8 cellular contexts compared by ENCODE assay signal in the genomic region with DNA sequence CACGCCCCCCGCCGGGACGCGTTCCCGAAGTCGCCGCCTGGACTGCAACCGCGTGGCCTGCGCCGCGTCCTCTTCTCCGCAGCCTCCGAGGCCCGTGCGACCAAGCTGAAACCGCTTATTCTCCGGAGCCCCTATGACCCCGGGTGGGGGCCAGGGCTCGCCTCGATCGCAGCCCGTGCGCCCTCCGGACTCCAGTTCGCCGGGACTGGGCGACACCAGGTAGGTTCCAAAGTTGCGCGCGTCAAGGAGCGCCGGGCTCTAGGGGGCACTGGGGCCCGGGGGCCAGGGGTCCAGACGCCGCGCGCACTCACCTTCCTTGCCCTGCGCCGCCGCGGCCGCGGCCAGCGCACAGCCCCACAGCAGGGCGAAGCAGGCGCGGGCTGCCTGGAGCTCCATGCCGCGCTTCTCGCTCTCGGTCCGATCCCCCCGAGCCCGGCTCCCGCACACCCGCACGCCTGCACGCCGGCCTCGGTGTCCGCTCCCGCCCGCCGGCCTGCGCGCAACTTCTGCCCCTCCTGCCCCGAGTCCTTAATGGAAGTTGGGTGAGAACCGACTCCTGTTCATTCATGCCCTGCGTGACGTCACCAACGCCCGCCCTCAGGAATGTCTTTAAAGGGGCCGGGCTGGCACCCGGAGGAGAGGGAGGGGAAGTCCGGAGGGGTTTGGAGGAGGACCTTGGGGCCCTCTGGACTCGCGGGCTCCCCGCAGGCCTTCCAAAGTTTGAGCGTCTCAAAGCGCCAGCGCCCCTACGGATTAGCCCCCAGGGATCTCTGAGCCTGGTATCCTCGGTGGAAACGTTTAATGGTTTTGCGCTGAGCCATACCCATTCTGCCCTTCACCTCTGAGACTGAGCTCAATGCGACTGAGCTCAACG. TPM values are rescaled to one million over a fixed set of nuclear protein-coding genes. Genes with fewer than 3 reads are reported as not detected.
DNase-seq lines count a peak whose midpoint lies in the region; ATAC-seq and TF ChIP-seq lines count a peak whose summit lies in the region.

A gene (minus strand): TSS at position 533 of the 874 bp plus-strand sequence. CDS start 137 bp downstream, at position 396.

- peak within 1 kb of the TSS; percentile 88 to 89 for H3K18ac ChIP-seq in mesenchymal stem cell (ENCODE audit: low read depth in 1 of 2, low read length in 2 of 2)

- ATAC-seq in T-helper 17 cell (no peak), GM18517 (IDR thresholded peaks at IDR 0.05; ENCODE audit: unreplicated experiment) (no peak), HG03045 (IDR thresholded peaks at IDR 0.05; ENCODE audit: unreplicated experiment) (no peak)

- peaks cover 39% of the 10 kb centered on the region for H3K4me1 Mint-ChIP-seq in T-helper 17 cell

- H3K27me3 ChIP-seq in mesenchymal stem cell (ENCODE audit: control insufficient read depth in 1 of 2, insufficient read depth in 1 of 2, low read length in 2 of 2) (no peaks in the 10 kb centered on the region), tibial artery (no peaks in the 10 kb centered on the region)

- H3K9me3 ChIP-seq in T-helper 17 cell (ENCODE audit: control insufficient read depth, low read length, poor library complexity, severe bottlenecking) = no peaks in the 10 kb centered on the region
- H3K9me3 ChIP-seq in mesenchymal stem cell (ENCODE audit: control insufficient read depth, low read length) = no peaks in the 10 kb centered on the region
- no peaks in the 10 kb centered on the region for H3K9me3 ChIP-seq in tibial artery

- H2AK5ac ChIP-seq in mesenchymal stem cell (ENCODE audit: low read length, severe bottlenecking) = peak within 1 kb of the TSS; percentile 84

- DNase-seq in ACHN (peak; percentile 93), GOT3 (lab: John Stamatoyannopoulos, UW) (peak; percentile 30), T-helper 17 cell (no peak), epithelial cell of prostate (ENCODE audit: low read depth, low spot score) (peak; percentile 64), mesenchymal stem cell (peak; percentile 95), tibial artery (peak; percentile 90)

- peak within 1 kb of the TSS; percentile 29 for H3K27ac Mint-ChIP-seq in T-helper 17 cell

- peak within 1 kb of the TSS; percentile 82 for H3K4me3 Mint-ChIP-seq in T-helper 17 cell

- no peak within 1 kb of the TSS for H2AFZ ChIP-seq in mesenchymal stem cell (ENCODE audit: low read depth, low read length)

- H2BK15ac ChIP-seq in mesenchymal stem cell (ENCODE audit: low read depth, poor library complexity, severe bottlenecking) = peak within 1 kb of the TSS; percentile 91

- H3K4me2 ChIP-seq in mesenchymal stem cell (ENCODE audit: low read length, poor library complexity, severe bottlenecking) = peak within 1 kb of the TSS; percentile 57

- intact Hi-C loops in tibial artery (cut with DNase I; ENCODE audit: low total_unique reads) = no loop called here

- peak within 1 kb of the TSS; percentile 84 for H3K9ac ChIP-seq in mesenchymal stem cell (ENCODE audit: low read length)

- in situ Hi-C loops in ACHN (cut with HindIII; ENCODE audit: low pct_ligation_motif_present, low pct_unique_long_range_greater_than_20kb, low sequenced_read_pairs) = no loop called here

- peak within 1 kb of the TSS; percentile 92 to 93 for H2BK12ac ChIP-seq in mesenchymal stem cell (ENCODE audit: low read length in 2 of 2)

- peak within 1 kb of the TSS; percentile 93 for H2BK120ac ChIP-seq in mesenchymal stem cell (ENCODE audit: low read depth, low read length)

- peak within 1 kb of the TSS; percentile 67 to 83 for H3K4ac ChIP-seq in mesenchymal stem cell (ENCODE audit: low read depth in 1 of 2, low read length in 2 of 2)

- peaks cover 0 to 20% of the 10 kb centered on the region in 2 experiments for H3K36me3 ChIP-seq in mesenchymal stem cell (ENCODE audit: control insufficient read depth in 1 of 2, insufficient read depth in 2 of 2, low read depth in 1 of 2, low read length in 2 of 2)
- no peaks in the 10 kb centered on the region for H3K36me3 ChIP-seq in tibial artery

- H4K8ac ChIP-seq in mesenchymal stem cell (ENCODE audit: low read length) = peak within 1 kb of the TSS; percentile 73

- H3K23ac ChIP-seq in mesenchymal stem cell (ENCODE audit: low read length in 2 of 2) = peak within 1 kb of the TSS in 1 of 2 experiments; percentile 86

- peak within 1 kb of the TSS in 1 of 2 experiments; percentile 91 for H3K14ac ChIP-seq in mesenchymal stem cell (ENCODE audit: low read length in 2 of 2)

- 1% methylated on average over 72 of the region's 89 CpGs for WGBS in mesenchymal stem cell

- peak within 1 kb of the TSS; percentile 95 for H4K91ac ChIP-seq in mesenchymal stem cell (ENCODE audit: low read length)

- H3K4me1 ChIP-seq in mesenchymal stem cell (ENCODE audit: control insufficient read depth, insufficient read depth, low read depth, low read length) (peaks cover 33% of the 10 kb centered on the region), tibial artery (peaks cover 0 to 58% (median 35%) of the 10 kb centered on the region in 4 donors)

- peaks cover 2% of the 10 kb centered on the region for H3K36me3 Mint-ChIP-seq in T-helper 17 cell (ENCODE audit: low read depth)

- peak within 1 kb of the TSS; percentile 93 for H2BK5ac ChIP-seq in mesenchymal stem cell (ENCODE audit: low read depth, low read length, poor library complexity, severe bottlenecking)

- no peak for TF ChIP-seq CTCF in tibial artery (IDR thresholded peaks at IDR 0.05)

- no peaks in the 10 kb centered on the region for H3K27me3 Mint-ChIP-seq in T-helper 17 cell

- H3K27ac ChIP-seq in epithelial cell of prostate = peak within 1 kb of the TSS; percentile 99
- peak within 1 kb of the TSS; percentile 96 for H3K27ac ChIP-seq in mesenchymal stem cell (ENCODE audit: low read length, poor library complexity, severe bottlenecking)
- H3K27ac ChIP-seq in tibial artery = peak within 1 kb of the TSS; percentile 79 to 81

- H3K4me3 ChIP-seq in mesenchymal stem cell (ENCODE audit: insufficient read depth in 1 of 2, low read depth in 1 of 2, low read length in 2 of 2) (peak within 1 kb of the TSS; percentile 84 to 91), tibial artery (peak within 1 kb of the TSS; percentile 71 to 79)

- H3K79me1 ChIP-seq in mesenchymal stem cell (replicated peaks; ENCODE audit: low read length, poor library complexity, severe bottlenecking) = peaks cover 2% of the 10 kb centered on the region

RNA-seq across cellular contexts. Expression of the gene that starts here (rescaled TPM):
- not detected for total RNA-seq in T-helper 17 cell
- 31.9 TPM for polyA plus RNA-seq in mesenchymal stem cell (2013, experiment 1 of 2)
- 31.0 TPM for polyA plus RNA-seq in mesenchymal stem cell (2013, experiment 2 of 2)

Comparison
In these comparisons a context has a peak if more than half of its experiments do, and no peak if none do; other contexts are left out.
1. DNase-seq: peak in ACHN (single experiment), GOT3 (single experiment), epithelial cell of prostate (single experiment), mesenchymal stem cell (single experiment) and tibial artery (2 of 2); none in T-helper 17 cell (0 of 3).
2. Peak in every context shown above with its lines, with median percentiles within 50 percentile points of each other: H3K27ac ChIP-seq.